Comparison of ENCODE assay signal across 26 cellular contexts in genomic region chr5:149760700-149761187, GRCh38. TPM values are rescaled to one million over a fixed set of nuclear protein-coding genes. Genes with fewer than 3 reads are reported as not detected.
DNase-seq lines count a peak whose midpoint lies in the region; ATAC-seq, FAIRE-seq and TF ChIP-seq lines count a peak whose summit lies in the region.
"Had no signal": no experiment of that assay in that cellular context is flagged by ENCODE, and none has a peak within 500 bp of the region (broad histone marks: within the 10 kb centered on the region; RNA-seq: fewer than 3 reads in every experiment).

No MANE protein-coding gene starts in this region.

- 0 out of 2 replicates have a peak, but pooled peaks cover 3% of the 10 kb centered on the region for H3K36me3 ChIP-seq in SJCRH30
- no peaks in the 10 kb centered on the region for H3K36me3 ChIP-seq in neural progenitor cell
- H3K36me3 ChIP-seq: MG63, pancreas, sigmoid colon, tibial nerve had no signal

- H4K20me1 ChIP-seq in neural progenitor cell (ENCODE audit: low read depth): no peaks in the 10 kb centered on the region

- H3K4me1 ChIP-seq in SJCRH30: peaks cover 26% of the 10 kb centered on the region; the same call in 1 of the 2 replicates
- H3K4me1 ChIP-seq in neural progenitor cell: no peaks in the 10 kb centered on the region
- H3K4me1 ChIP-seq: pancreas, tibial nerve had no signal

- no peak for TF ChIP-seq CTCF in neural progenitor cell (IDR thresholded peaks at IDR 0.05)

- H3K27ac ChIP-seq in SJCRH30: peak overlapping the region; percentile 13; the same call in 1 of the 2 replicates
- no peak overlapping the region for H3K27ac ChIP-seq in neural progenitor cell
- H3K27ac ChIP-seq: pancreas, tibial nerve had no signal

- H3K4me3 ChIP-seq in SJCRH30 (no peak overlapping the region), neural progenitor cell (no peak overlapping the region)
- H3K4me3 ChIP-seq: MG63, pancreas, sigmoid colon, tibial nerve had no signal

- DNase-seq in D341Med (ENCODE audit: low spot score): peak; percentile 62
- peak; percentile 15 for DNase-seq in HTR-8/SVneo (ENCODE audit: insufficient read length, low spot score)
- DNase-seq in SJCRH30: peak; percentile 34 to 42
- DNase-seq in neural progenitor cell (ENCODE audit: low spot score): no peak
- DNase-seq in SW480 (ENCODE audit: low spot score): no peak
- DNase-seq in MV-4-11 (lab: John Stamatoyannopoulos, UW): no peak
- DNase-seq in HuH-7.5 (ENCODE audit: low spot score): no peak
- DNase-seq: activated B cell treated with CpG ODN at 0.5 μM for 24 hours; activated CD4-positive, alpha-beta memory T cell treated with anti-CD3 and anti-CD28 coated beads, Interleukin-2, amount 10 ng/mL, durations not matched to agents 7 days and 5 days; activated T-cell treated with anti-CD3 and anti-CD28 coated beads, Interleukin-2, amount 50 U/mL, for 72 hours; GF-D8; MG63; naive thymus-derived CD4-positive, alpha-beta T cell; NCI-H1694; pancreas; SHP77; sigmoid colon; stimulated activated CD4-positive, alpha-beta T cell treated with anti-CD3 and anti-CD28 coated beads, Interleukin-1b, Interleukin-23, amount 100 ng/mL, for 48 hours had no signal

- peaks cover 4% of the 10 kb centered on the region for H3K27me3 Mint-ChIP-seq in neural progenitor cell (ENCODE audit: insufficient read depth, low read depth)
- H3K27me3 Mint-ChIP-seq: activated B cell treated with CpG ODN at 0.5 μM for 24 hours; activated CD4-positive, alpha-beta memory T cell treated with anti-CD3 and anti-CD28 coated beads, Interleukin-2, amount 10 ng/mL, durations not matched to agents 7 days and 5 days; activated naive CD8-positive, alpha-beta T cell; B cell; memory B cell; naive thymus-derived CD4-positive, alpha-beta T cell; stimulated activated naive CD8-positive, alpha-beta T cell treated with anti-CD3 and anti-CD28 coated beads, Interleukin-15, Interleukin-2, amounts not matched to agents 100 ng/mL and 50 ng/mL, for 24 hours had no signal

- ATAC-seq in GM19035 (IDR thresholded peaks at IDR 0.05; ENCODE audit: unreplicated experiment): no peak
- ATAC-seq: activated T-cell treated with anti-CD3 and anti-CD28 coated beads, Interleukin-2, amount 50 U/mL, for 72 hours; HepG2; naive thymus-derived CD4-positive, alpha-beta T cell; pancreas had no signal

- H3K9ac ChIP-seq in neural progenitor cell: no peak overlapping the region

- H3K79me2 ChIP-seq in neural progenitor cell (ENCODE audit: low read depth): no peaks in the 10 kb centered on the region

- H3K36me3 Mint-ChIP-seq in neural progenitor cell: no peaks in the 10 kb centered on the region

- peak overlapping the region; percentile 61 for H3K27ac Mint-ChIP-seq in neural progenitor cell
- H3K27ac Mint-ChIP-seq: activated B cell treated with CpG ODN at 0.5 μM for 24 hours; activated CD4-positive, alpha-beta memory T cell treated with anti-CD3 and anti-CD28 coated beads, Interleukin-2, amount 10 ng/mL, durations not matched to agents 7 days and 5 days; activated naive CD8-positive, alpha-beta T cell; activated T-cell treated with anti-CD3 and anti-CD28 coated beads, Interleukin-2, amount 50 U/mL, for 72 hours; B cell; memory B cell; naive thymus-derived CD4-positive, alpha-beta T cell; stimulated activated naive CD8-positive, alpha-beta T cell treated with anti-CD3 and anti-CD28 coated beads, Interleukin-15, Interleukin-2, amounts not matched to agents 100 ng/mL and 50 ng/mL, for 24 hours had no signal

- no peak for FAIRE-seq in HTR-8/SVneo (lab: Jason Lieb, UNC)
- FAIRE-seq: colon, HepG2, pancreas had no signal

- H3K4me1 Mint-ChIP-seq in neural progenitor cell: peaks cover 34% of the 10 kb centered on the region
- H3K4me1 Mint-ChIP-seq: activated B cell treated with CpG ODN at 0.5 μM for 24 hours; activated CD4-positive, alpha-beta memory T cell treated with anti-CD3 and anti-CD28 coated beads, Interleukin-2, amount 10 ng/mL, durations not matched to agents 7 days and 5 days; B cell had no signal

- no peak overlapping the region for H2AFZ ChIP-seq in neural progenitor cell (replicated peaks)

- peaks cover 3% of the 10 kb centered on the region for H3K9me3 Mint-ChIP-seq in neural progenitor cell
- H3K9me3 Mint-ChIP-seq: activated B cell treated with CpG ODN at 0.5 μM for 24 hours; memory B cell; stimulated activated naive CD8-positive, alpha-beta T cell treated with anti-CD3 and anti-CD28 coated beads, Interleukin-15, Interleukin-2, amounts not matched to agents 100 ng/mL and 50 ng/mL, for 24 hours had no signal

- H3K4me2 ChIP-seq in neural progenitor cell: no peak overlapping the region

- no peaks in the 10 kb centered on the region for H3K9me3 ChIP-seq in SJCRH30 (replicated peaks)
- H3K9me3 ChIP-seq in neural progenitor cell (ENCODE audit: low read depth): no peaks in the 10 kb centered on the region
- H3K9me3 ChIP-seq: MG63, pancreas, sigmoid colon had no signal

- H3F3A ChIP-seq in neural progenitor cell (ENCODE audit: low read depth): no peaks in the 10 kb centered on the region

- H3K27me3 ChIP-seq in SJCRH30: no peaks in the 10 kb centered on the region
- H3K27me3 ChIP-seq in neural progenitor cell: no peaks in the 10 kb centered on the region
- H3K27me3 ChIP-seq: MG63, pancreas, sigmoid colon, tibial nerve had no signal

- no peak overlapping the region for H3K4me3 Mint-ChIP-seq in neural progenitor cell
- H3K4me3 Mint-ChIP-seq: activated B cell treated with CpG ODN at 0.5 μM for 24 hours; activated CD4-positive, alpha-beta memory T cell treated with anti-CD3 and anti-CD28 coated beads, Interleukin-2, amount 10 ng/mL, durations not matched to agents 7 days and 5 days; activated naive CD8-positive, alpha-beta T cell; activated T-cell treated with anti-CD3 and anti-CD28 coated beads, Interleukin-2, amount 50 U/mL, for 72 hours; B cell; memory B cell; naive thymus-derived CD4-positive, alpha-beta T cell; stimulated activated naive CD8-positive, alpha-beta T cell treated with anti-CD3 and anti-CD28 coated beads, Interleukin-15, Interleukin-2, amounts not matched to agents 100 ng/mL and 50 ng/mL, for 24 hours had no signal

RNA-seq across cellular contexts. Expression of gene PPARGC1B, which starts 30.6 kb away (rescaled TPM):
- 6.9 and 8.0 TPM in 2 replicates for total RNA-seq in SJCRH30 (2014; rRNA removed; shearing (Covaris generic))
- 0.36 and 0.71 TPM in 2 replicates for total RNA-seq in neural progenitor cell (ENCODE audit: low replicate concordance)

Comparison
In these comparisons a context has a peak if more than half of its experiments do, and no peak if none do; other contexts are left out.
1. DNase-seq: peak in D341Med (single experiment), HTR-8/SVneo (single experiment) and SJCRH30 (2 of 2); none in neural progenitor cell (single experiment), SW480 (single experiment), MV-4-11 (single experiment) and HuH-7.5 (single experiment).